ENCODE assay signal across 34 cellular contexts in genomic region chr20:52962183-52962582, GRCh38.
"Had no signal": no experiment of that assay in that cellular context is flagged by ENCODE, and none has a peak within 500 bp of the region (broad histone marks: within the 10 kb centered on the region; RNA-seq: fewer than 3 reads in every experiment).

No MANE protein-coding gene starts in this region.

- H3K27ac Mint-ChIP-seq: activated CD4-positive, alpha-beta memory T cell treated with anti-CD3 and anti-CD28 coated beads, Interleukin-2, amount 10 ng/mL, durations not matched to agents 7 days and 5 days; activated CD4-positive, alpha-beta T cell treated with anti-CD3 and anti-CD28 coated beads, Interleukin-2, amount 10 ng/mL, durations not matched to agents 7 days and 5 days; activated naive CD8-positive, alpha-beta T cell; activated T-cell treated with anti-CD3 and anti-CD28 coated beads, Interleukin-2, amount 50 U/mL, for 24 hours; activated T-helper 17 cell treated with anti-CD3 and anti-CD28 coated beads, Interleukin-2, amount 50 U/mL, for 72 hours; effector memory CD8-positive, alpha-beta T cell; WTC11 had no signal

- H3K4me1 ChIP-seq: esophagus muscularis mucosa, gastrocnemius medialis, heart left ventricle had no signal

- DNase-seq: activated CD4-positive, alpha-beta memory T cell treated with anti-CD3 and anti-CD28 coated beads, Interleukin-2, amount 10 ng/mL, durations not matched to agents 7 days and 5 days; activated CD4-positive, alpha-beta T cell treated with anti-CD3 and anti-CD28 coated beads for 1 hour; activated CD4-positive, alpha-beta T cell treated with anti-CD3 and anti-CD28 coated beads for 4 hours; activated CD4-positive, alpha-beta T cell treated with anti-CD3 and anti-CD28 coated beads, Interleukin-2, amount 10 ng/mL, durations not matched to agents 7 days and 5 days; activated CD4-positive, alpha-beta T cell treated with anti-CD3 and anti-CD28 coated beads, Interleukin-2, amount 50 U/mL, for 4 hours; activated CD8-positive, alpha-beta memory T cell treated with anti-CD3 and anti-CD28 coated beads, Interleukin-2, amount 50 U/mL, for 48 hours; activated effector memory CD4-positive, alpha-beta T cell treated with Interleukin-2 at 50 U/mL for 16 hours; activated gamma-delta T cell treated with Interleukin-2 at 50 U/mL for 16 hours; activated naive CD4-positive, alpha-beta T cell treated with anti-CD3 and anti-CD28 coated beads, Interleukin-2, amount 50 U/mL, for 16 hours; activated naive CD4-positive, alpha-beta T cell treated with Interleukin-2 at 50 U/mL for 16 hours; activated T-cell treated with anti-CD3 and anti-CD28 coated beads for 4 hours; activated T-cell treated with anti-CD3 and anti-CD28 coated beads, Interleukin-2, amount 50 U/mL, for 24 hours; amniotic stem cell; anterior cingulate cortex; brain microvascular endothelial cell; cortex of kidney; dermis blood vessel endothelial cell; effector CD4-positive, alpha-beta T cell; effector memory CD8-positive, alpha-beta T cell; erythroblast; foreskin keratinocyte; gastrocnemius medialis; glutamatergic neuron; heart left ventricle; T-helper 2 cell had no signal

- H3K27ac ChIP-seq: brain microvascular endothelial cell, esophagus muscularis mucosa, foreskin keratinocyte, gastrocnemius medialis, heart left ventricle, VCaP had no signal

- H3K9me3 Mint-ChIP-seq: activated CD4-positive, alpha-beta memory T cell treated with anti-CD3 and anti-CD28 coated beads, Interleukin-2, amount 10 ng/mL, durations not matched to agents 7 days and 5 days; activated T-cell treated with anti-CD3 and anti-CD28 coated beads, Interleukin-2, amount 50 U/mL, for 24 hours; activated T-helper 17 cell treated with anti-CD3 and anti-CD28 coated beads, Interleukin-2, amount 50 U/mL, for 72 hours; central memory CD8-positive, alpha-beta T cell; effector memory CD8-positive, alpha-beta T cell had no signal

- H3K4me3 Mint-ChIP-seq: activated CD4-positive, alpha-beta memory T cell treated with anti-CD3 and anti-CD28 coated beads, Interleukin-2, amount 10 ng/mL, durations not matched to agents 7 days and 5 days; activated CD4-positive, alpha-beta T cell treated with anti-CD3 and anti-CD28 coated beads, Interleukin-2, amount 10 ng/mL, durations not matched to agents 7 days and 5 days; activated naive CD8-positive, alpha-beta T cell; activated T-cell treated with anti-CD3 and anti-CD28 coated beads, Interleukin-2, amount 50 U/mL, for 24 hours; activated T-helper 17 cell treated with anti-CD3 and anti-CD28 coated beads, Interleukin-2, amount 50 U/mL, for 72 hours; central memory CD8-positive, alpha-beta T cell; effector memory CD8-positive, alpha-beta T cell; WTC11 had no signal

- H3K36me3 ChIP-seq: brain microvascular endothelial cell, esophagus muscularis mucosa, gastrocnemius medialis, heart left ventricle had no signal

- H3K4me3 ChIP-seq: esophagus muscularis mucosa, gastrocnemius medialis, heart left ventricle had no signal

- H3K27me3 ChIP-seq: brain microvascular endothelial cell, esophagus muscularis mucosa, foreskin keratinocyte, gastrocnemius medialis had no signal

- ATAC-seq: activated T-helper 17 cell treated with anti-CD3 and anti-CD28 coated beads, Interleukin-2, amount 50 U/mL, for 72 hours; effector memory CD8-positive, alpha-beta T cell; foreskin keratinocyte; gastrocnemius medialis; heart left ventricle; WTC11 had no signal

- H3K9me3 ChIP-seq: esophagus muscularis mucosa, gastrocnemius medialis had no signal

- H3K36me3 Mint-ChIP-seq: activated naive CD8-positive, alpha-beta T cell; WTC11 had no signal

- H3K27me3 Mint-ChIP-seq: activated CD4-positive, alpha-beta T cell treated with anti-CD3 and anti-CD28 coated beads, Interleukin-2, amount 10 ng/mL, durations not matched to agents 7 days and 5 days had no signal

- H3K4me1 Mint-ChIP-seq: activated CD4-positive, alpha-beta memory T cell treated with anti-CD3 and anti-CD28 coated beads, Interleukin-2, amount 10 ng/mL, durations not matched to agents 7 days and 5 days; activated CD4-positive, alpha-beta T cell treated with anti-CD3 and anti-CD28 coated beads, Interleukin-2, amount 10 ng/mL, durations not matched to agents 7 days and 5 days; activated T-helper 17 cell treated with anti-CD3 and anti-CD28 coated beads, Interleukin-2, amount 50 U/mL, for 72 hours; central memory CD8-positive, alpha-beta T cell had no signal

- FAIRE-seq: astrocyte, bronchial epithelial cell, colon had no signal
